Comparison of ENCODE assay signal across 2 cellular contexts in genomic region chr18:50947899-50948298, GRCh38.
TF ChIP-seq lines count a peak whose summit lies in the region.

No MANE protein-coding gene starts in this region.

TF ChIP-seq in IMR-90, 13 proteins besides CTCF, POLR2A, EP300 and RAD21:
- TF ChIP-seq CHD1 (IDR thresholded peaks at IDR 0.05; ENCODE audit: low read depth, low read length): no peak
- TF ChIP-seq RFX5 (IDR thresholded peaks at IDR 0.05; ENCODE audit: low read depth, low read length): no peak
- TF ChIP-seq FOS (IDR thresholded peaks at IDR 0.05; ENCODE audit: low read depth, low read length): peak; percentile 45; the same call in 1 of the 2 replicates
- TF ChIP-seq USF2 (IDR thresholded peaks at IDR 0.05; ENCODE audit: low read depth, low read length): peak; percentile 88
- peak; percentile 18; the same call in 1 of the 2 replicates for TF ChIP-seq BHLHE40 (IDR thresholded peaks at IDR 0.05; ENCODE audit: low read depth, low read length)
- no peak for TF ChIP-seq CEBPB (IDR thresholded peaks at IDR 0.05; ENCODE audit: low read depth, low read length)
- TF ChIP-seq SMC3 (IDR thresholded peaks at IDR 0.05; ENCODE audit: low read depth, low read length): no peak
- TF ChIP-seq MXI1 (IDR thresholded peaks at IDR 0.05; ENCODE audit: borderline replicate concordance, low read depth, low read length): no peak
TF ChIP-seq in IMR-90: peak in this region for 3.

TF ChIP-seq in HepG2, 621 proteins besides CTCF, POLR2A, EP300 and RAD21:
- TF ChIP-seq ZBTB1 (CRISPR knock-in tag; IDR thresholded peaks at IDR 0.05; ENCODE audit: borderline replicate concordance) (no peak), ZBTB7A (CRISPR knock-in tag; IDR thresholded peaks at IDR 0.05) (no peak), SP1 (IDR thresholded peaks at IDR 0.05) (no peak), SP1 (CRISPR knock-in tag; IDR thresholded peaks at IDR 0.05) (no peak), TCF7 (IDR thresholded peaks at IDR 0.05; ENCODE audit: low read depth) (no peak)
